ENCODE assay signal across 10 cellular contexts in the genomic region with DNA sequence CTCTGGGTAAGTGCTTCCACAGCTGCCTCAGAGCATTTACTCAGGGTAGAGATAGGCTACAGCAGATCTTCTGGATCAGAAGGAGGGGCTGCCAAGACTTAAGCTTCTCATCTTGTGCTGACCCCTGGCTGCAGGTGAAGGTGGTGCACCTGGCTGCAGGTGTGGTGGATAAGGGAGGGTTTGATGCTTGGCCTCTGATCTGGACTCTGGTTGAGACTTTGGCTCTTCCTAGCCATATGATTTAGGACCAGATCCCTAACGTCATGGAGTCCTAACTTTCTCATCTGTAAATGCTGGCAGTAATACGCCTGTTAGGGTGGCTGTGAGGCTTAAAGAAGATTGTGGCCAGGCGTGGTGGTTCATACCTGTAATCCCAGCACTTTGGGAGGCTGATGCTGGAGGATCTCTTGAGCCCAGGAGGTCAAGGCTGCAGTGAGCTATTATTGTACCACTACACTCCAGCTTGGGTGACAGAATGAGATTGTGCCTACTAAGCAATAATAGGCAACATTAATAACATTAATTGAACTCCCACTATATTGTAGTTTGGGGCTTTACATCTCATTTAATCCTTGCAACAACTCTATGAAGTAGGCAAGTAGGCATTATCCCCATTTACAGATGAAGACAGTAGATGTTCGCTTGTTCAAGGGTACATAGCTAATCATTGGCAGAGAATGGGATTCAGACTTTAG. TPM values are rescaled to one million over a fixed set of nuclear protein-coding genes. Genes with fewer than 3 reads are reported as not detected.
A peak's percentile ranks its signal among the peaks of the same experiment; 100 is the strongest.
DNase-seq lines count a peak whose midpoint lies in the region; ATAC-seq and TF ChIP-seq lines count a peak whose summit lies in the region.
"Had no signal": no experiment of that assay in that cellular context is flagged by ENCODE, and none has a peak within 500 bp of the region (broad histone marks: within the 10 kb centered on the region; RNA-seq: fewer than 3 reads in every experiment).

No MANE protein-coding gene starts in this region.

- intact Hi-C loops in activated T-helper 2 cell treated with anti-CD3 and anti-CD28 coated beads, Interferon-gamma antibody, Interleukin-2, Interleukin-4, amounts not matched to agents 10 μg/mL and 5 μg/mL and 100 μg/mL, durations not matched to agents 14 hours and 24 hours and 36 hours (cut with micrococcal nuclease), result no loop called here

- H3K18ac ChIP-seq in H9 (ENCODE audit: insufficient read length, low read depth, low read length), result no peak overlapping the region

- no peak overlapping the region for H3K4me3 Mint-ChIP-seq in H9
- H3K4me3 Mint-ChIP-seq in memory B cell, result no peak overlapping the region
- H3K4me3 Mint-ChIP-seq in activated T-helper 2 cell treated with anti-CD3 and anti-CD28 coated beads, Interferon-gamma antibody, Interleukin-2, Interleukin-4, amounts not matched to agents 10 μg/mL and 5 μg/mL and 100 μg/mL, durations not matched to agents 14 hours and 24 hours and 36 hours (ENCODE audit: low read depth), result no peak overlapping the region

- H3K79me1 ChIP-seq in H9 (ENCODE audit: insufficient read depth, low read depth, low read length, poor library complexity, severe bottlenecking), result peaks cover 6% of the 10 kb centered on the region

- H2BK20ac ChIP-seq in H9 (ENCODE audit: low read depth, low read length, poor library complexity, severe bottlenecking), result no peak overlapping the region

- H2BK12ac ChIP-seq in H9 (ENCODE audit: insufficient read length, low read depth, low read length), result no peak overlapping the region

- H3K14ac ChIP-seq in H9 (ENCODE audit: insufficient read depth, low read length), result no peak overlapping the region

- H4K5ac ChIP-seq in H9 (ENCODE audit: insufficient read length, low read depth, low read length), result no peak overlapping the region

- no CpG with 5 or more reads among the region's 4 CpGs for WGBS in H9 (ENCODE audit: extremely low coverage, insufficient read length, low lambda C conversion rate)

- H3K27me3 ChIP-seq in DOHH2 (ENCODE audit: control insufficient read depth, low read length) (no peaks in the 10 kb centered on the region), H9 (ENCODE audit: insufficient read depth, low read length) (no peaks in the 10 kb centered on the region)

- no peaks in the 10 kb centered on the region for H3K9me2 ChIP-seq in DOHH2 (replicated peaks; ENCODE audit: control insufficient read depth, low read length)

- ATAC-seq in memory B cell (ENCODE audit: low read depth) (peak; percentile 75), GM18858 (IDR thresholded peaks at IDR 0.05; ENCODE audit: unreplicated experiment) (no peak), GM18519 (IDR thresholded peaks at IDR 0.05; ENCODE audit: low FRiP score, unreplicated experiment) (no peak)

- H2AFZ ChIP-seq in H9 (ENCODE audit: low read length), result no peak overlapping the region

- H4K20me1 ChIP-seq in DOHH2 (ENCODE audit: control insufficient read depth, insufficient read depth, low read depth, low read length) (no peaks in the 10 kb centered on the region), H9 (ENCODE audit: control insufficient read depth, insufficient read depth, insufficient read length) (no peaks in the 10 kb centered on the region)

- peaks cover 20 to 39% of the 10 kb centered on the region in 2 experiments for H3K4me1 Mint-ChIP-seq in H9
- peaks cover 11% of the 10 kb centered on the region for H3K4me1 Mint-ChIP-seq in memory B cell
- H3K4me1 Mint-ChIP-seq in activated T-helper 2 cell treated with anti-CD3 and anti-CD28 coated beads, Interferon-gamma antibody, Interleukin-2, Interleukin-4, amounts not matched to agents 10 μg/mL and 5 μg/mL and 100 μg/mL, durations not matched to agents 14 hours and 24 hours and 36 hours (ENCODE audit: low read depth), result peaks cover 2% of the 10 kb centered on the region

- H3K79me2 ChIP-seq in DOHH2 (ENCODE audit: control insufficient read depth, low read length), result no peaks in the 10 kb centered on the region
- no peaks in the 10 kb centered on the region for H3K79me2 ChIP-seq in H9 (ENCODE audit: insufficient read depth, low read length)

- H3K36me3 ChIP-seq in DOHH2 (ENCODE audit: control insufficient read depth, low read length), result no peaks in the 10 kb centered on the region

- H2BK120ac ChIP-seq in H9 (ENCODE audit: low read depth, low read length, poor library complexity, severe bottlenecking), result no peak overlapping the region

- no peaks in the 10 kb centered on the region for H3F3A ChIP-seq in DOHH2 (ENCODE audit: control insufficient read depth, insufficient read depth)

- H3K9ac ChIP-seq in H9 (ENCODE audit: extremely low read depth, insufficient read length, low read length), result no peak overlapping the region

- no peak overlapping the region for H3K4ac ChIP-seq in H9 (ENCODE audit: low read depth, low read length)

- H3K36me3 Mint-ChIP-seq in H9 (ENCODE audit: insufficient read depth in 1 of 3, low read depth in 3 of 3) (peaks cover 10 to 36% (median 30%) of the 10 kb centered on the region in 3 experiments; a peak in 6 of 7 replicates), memory B cell (peaks cover 23% of the 10 kb centered on the region)
- no peaks in the 10 kb centered on the region for H3K36me3 Mint-ChIP-seq in activated T-helper 2 cell treated with anti-CD3 and anti-CD28 coated beads, Interferon-gamma antibody, Interleukin-2, Interleukin-4, amounts not matched to agents 10 μg/mL and 5 μg/mL and 100 μg/mL, durations not matched to agents 14 hours and 24 hours and 36 hours (ENCODE audit: low read depth)

- TF ChIP-seq CTCF in DOHH2 (IDR thresholded peaks at IDR 0.05; ENCODE audit: low read depth, low read length, poor library complexity, severe bottlenecking) (peak; percentile 60), H9 (conservative IDR thresholded peaks at IDR 0.05) (peak; percentile 86), astrocyte of the spinal cord (IDR thresholded peaks at IDR 0.05; ENCODE audit: low read depth, low read length) (peak; percentile 29)

- no peak overlapping the region for H4K91ac ChIP-seq in H9 (ENCODE audit: insufficient read length, low read depth, low read length)

- peaks cover 8 to 12% of the 10 kb centered on the region in 2 experiments; a peak in 3 of 5 replicates for H3K9me3 Mint-ChIP-seq in H9
- peaks cover 6% of the 10 kb centered on the region for H3K9me3 Mint-ChIP-seq in memory B cell
- peaks cover 6% of the 10 kb centered on the region for H3K9me3 Mint-ChIP-seq in activated T-helper 2 cell treated with anti-CD3 and anti-CD28 coated beads, Interferon-gamma antibody, Interleukin-2, Interleukin-4, amounts not matched to agents 10 μg/mL and 5 μg/mL and 100 μg/mL, durations not matched to agents 14 hours and 24 hours and 36 hours

- H2BK5ac ChIP-seq in H9 (ENCODE audit: insufficient read length, low read length), result no peak overlapping the region

- H3K27ac ChIP-seq in DOHH2 (ENCODE audit: low read depth, low read length) (no peak overlapping the region), H9 (ENCODE audit: insufficient read length, low read depth, low read length) (no peak overlapping the region)

- no peak overlapping the region for H2AK5ac ChIP-seq in H9 (ENCODE audit: insufficient read length, low read length)

- H2BK15ac ChIP-seq in H9 (ENCODE audit: low read depth, low read length), result no peak overlapping the region

- H3K27me3 Mint-ChIP-seq in H9 (ENCODE audit: low read depth) (no peaks in the 10 kb centered on the region; the same call in 1 of the 2 replicates), memory B cell (no peaks in the 10 kb centered on the region)
- peaks cover 12% of the 10 kb centered on the region for H3K27me3 Mint-ChIP-seq in activated T-helper 2 cell treated with anti-CD3 and anti-CD28 coated beads, Interferon-gamma antibody, Interleukin-2, Interleukin-4, amounts not matched to agents 10 μg/mL and 5 μg/mL and 100 μg/mL, durations not matched to agents 14 hours and 24 hours and 36 hours (ENCODE audit: low read depth)

- DNase-seq in H9 (peak; percentile 81), astrocyte of the spinal cord (ENCODE audit: low read depth, low spot score) (no peak), memory B cell (ENCODE audit: low spot score in 2 of 2) (peak in 1 of 2 donors; percentile 26), hypothalamus (lab: John Stamatoyannopoulos, UW) (no peak)
- no peak for DNase-seq in activated T-helper 2 cell treated with anti-CD3 and anti-CD28 coated beads, Interferon-gamma antibody, Interleukin-2, Interleukin-4, amounts not matched to agents 10 μg/mL and 5 μg/mL and 100 μg/mL, durations not matched to agents 14 hours and 24 hours and 36 hours (ENCODE audit: low spot score)
- DNase-seq: activated CD4-positive, CD25-positive, alpha-beta regulatory T cell treated with anti-CD3 and anti-CD28 coated beads, Interleukin-2, amount 50 U/mL, for 72 hours; NCI-H524 treated with DMSO at 0.1 percent for 48 hours had no signal

- H3K23me2 ChIP-seq in H9 (ENCODE audit: insufficient read length, low read depth, low read length, poor library complexity, severe bottlenecking), result no peaks in the 10 kb centered on the region

- in situ Hi-C loops in astrocyte of the spinal cord (cut with HindIII; ENCODE audit: low sequenced_read_pairs), result no loop called here

- H3K27ac Mint-ChIP-seq in H9 (peak overlapping the region in 1 of 3 experiments; percentile 15; a peak in 1 of 7 replicates), memory B cell (no peak overlapping the region)
- no peak overlapping the region for H3K27ac Mint-ChIP-seq in activated T-helper 2 cell treated with anti-CD3 and anti-CD28 coated beads, Interferon-gamma antibody, Interleukin-2, Interleukin-4, amounts not matched to agents 10 μg/mL and 5 μg/mL and 100 μg/mL, durations not matched to agents 14 hours and 24 hours and 36 hours

- H3K4me3 ChIP-seq in DOHH2 (ENCODE audit: low read length), result no peak overlapping the region
- no peak overlapping the region for H3K4me3 ChIP-seq in astrocyte of the spinal cord (ENCODE audit: low read depth, low read length)

- H3K4me1 ChIP-seq in DOHH2 (ENCODE audit: control insufficient read depth, low read length) (no peaks in the 10 kb centered on the region), H9 (ENCODE audit: insufficient read depth, low read length) (no peaks in the 10 kb centered on the region; the same call in 1 of the 2 replicates)

- no peak overlapping the region for H3K56ac ChIP-seq in H9 (ENCODE audit: insufficient read length, low read depth, low read length)

- H3T11ph ChIP-seq in H9 (ENCODE audit: low read length), result no peak overlapping the region

- H3K4me2 ChIP-seq in DOHH2 (ENCODE audit: low read length), result no peak overlapping the region
- no peak overlapping the region for H3K4me2 ChIP-seq in H9 (ENCODE audit: insufficient read depth, insufficient read length, low read length)

- H3K9me3 ChIP-seq in DOHH2 (ENCODE audit: control insufficient read depth, insufficient read depth, low read length), result peaks cover 18% of the 10 kb centered on the region
- no peaks in the 10 kb centered on the region for H3K9me3 ChIP-seq in H9 (ENCODE audit: control insufficient read depth, low read depth, low read length)

- no peak overlapping the region for H3K23ac ChIP-seq in H9 (ENCODE audit: insufficient read length, low read depth, low read length)

- no peak overlapping the region for H4K8ac ChIP-seq in H9 (replicated peaks; ENCODE audit: insufficient read length, low read depth, low read length)

RNA-seq across cellular contexts. Expression of a gene that starts 10.7 kb away (rescaled TPM):
- 13.0 and 13.9 TPM in 2 replicates for total RNA-seq in H9 (2021)
- total RNA-seq in activated T-helper 2 cell treated with anti-CD3 and anti-CD28 coated beads, Interferon-gamma antibody, Interleukin-2, Interleukin-4, amounts not matched to agents 10 μg/mL and 5 μg/mL and 100 μg/mL, durations not matched to agents 14 hours and 24 hours and 36 hours, result 0.09 and 0.68 TPM in 2 replicates

RNA-seq across cellular contexts. Expression of a gene that starts 30.1 kb away (rescaled TPM):
- not detected in 2 replicates for total RNA-seq in H9 (2021)
- total RNA-seq in activated T-helper 2 cell treated with anti-CD3 and anti-CD28 coated beads, Interferon-gamma antibody, Interleukin-2, Interleukin-4, amounts not matched to agents 10 μg/mL and 5 μg/mL and 100 μg/mL, durations not matched to agents 14 hours and 24 hours and 36 hours, result 0.05 TPM in 1 of 2 replicates, not detected in the other

RNA-seq across cellular contexts. Expression of a gene that starts 39.9 kb away (rescaled TPM):
- total RNA-seq in H9 (2021), result 16.8 and 20.1 TPM in 2 replicates
- 66.2 and 69.1 TPM in 2 replicates for total RNA-seq in activated T-helper 2 cell treated with anti-CD3 and anti-CD28 coated beads, Interferon-gamma antibody, Interleukin-2, Interleukin-4, amounts not matched to agents 10 μg/mL and 5 μg/mL and 100 μg/mL, durations not matched to agents 14 hours and 24 hours and 36 hours

Comparison
In these comparisons a context has a peak if more than half of its experiments do, and no peak if none do; other contexts are left out.
1. CTCF ChIP-seq: peak in every context shown above with its lines; median percentile 86 in H9; 60 in DOHH2; 29 in astrocyte of the spinal cord.